ENCODE assay signal across 8 cellular contexts in genomic region chr11:36354221-36355003, GRCh38. TPM values are rescaled to one million over a fixed set of nuclear protein-coding genes. Genes with fewer than 3 reads are reported as not detected.
DNase-seq lines count a peak whose midpoint lies in the region; ATAC-seq and TF ChIP-seq lines count a peak whose summit lies in the region.

No MANE protein-coding gene starts in this region.

- H3K9me3 Mint-ChIP-seq in activated naive CD8-positive, alpha-beta T cell treated with anti-CD3 and anti-CD28 coated beads for 36 hours = peaks cover 3% of the 10 kb centered on the region

- H3K4me1 Mint-ChIP-seq in activated naive CD8-positive, alpha-beta T cell treated with anti-CD3 and anti-CD28 coated beads for 36 hours = peaks cover 48% of the 10 kb centered on the region

- no peak overlapping the region for H3K4me3 ChIP-seq in uterus

- H3K36me3 Mint-ChIP-seq in activated naive CD8-positive, alpha-beta T cell treated with anti-CD3 and anti-CD28 coated beads for 36 hours = no peaks in the 10 kb centered on the region

- TF ChIP-seq POLR2A in uterus (IDR thresholded peaks at IDR 0.05) = no peak

- H3K27me3 ChIP-seq in uterus = no peaks in the 10 kb centered on the region

- intact Hi-C loops in uterus (cut with DNase I; ENCODE audit: low total_unique reads) = no loop called here

- peak overlapping the region; percentile 47 for H3K27ac Mint-ChIP-seq in activated naive CD8-positive, alpha-beta T cell treated with anti-CD3 and anti-CD28 coated beads for 36 hours

- no peak overlapping the region for H3K27ac ChIP-seq in uterus

- H3K27me3 Mint-ChIP-seq in activated naive CD8-positive, alpha-beta T cell treated with anti-CD3 and anti-CD28 coated beads for 36 hours = peaks cover 71% of the 10 kb centered on the region

- ATAC-seq in GM18907 (IDR thresholded peaks at IDR 0.05; ENCODE audit: unreplicated experiment) (peak; percentile 89), HG03060 (IDR thresholded peaks at IDR 0.05; ENCODE audit: low read depth, unreplicated experiment) (peak; percentile 76)

- H3K9me3 ChIP-seq in uterus = no peaks in the 10 kb centered on the region

- no peaks in the 10 kb centered on the region for H3K36me3 ChIP-seq in uterus

- H3K4me1 ChIP-seq in uterus = no peaks in the 10 kb centered on the region

- DNase-seq in A172 (ENCODE audit: low spot score) = peak; percentile 43
- DNase-seq in activated naive CD8-positive, alpha-beta T cell treated with anti-CD3 and anti-CD28 coated beads for 36 hours = no peak
- DNase-seq in middle frontal gyrus (ENCODE audit: extremely low spot score, low spot score) = no peak
- DNase-seq in uterus = no peak
- DNase-seq in NCI-H187 (lab: John Stamatoyannopoulos, UW) = no peak
- no peak for DNase-seq in activated effector memory CD4-positive, alpha-beta T cell treated with anti-CD3 and anti-CD28 coated beads, Interleukin-2, amount 50 U/mL, for 16 hours

- no peak for TF ChIP-seq CTCF in uterus (IDR thresholded peaks at IDR 0.05)

- peak overlapping the region; percentile 1 for H3K4me3 Mint-ChIP-seq in activated naive CD8-positive, alpha-beta T cell treated with anti-CD3 and anti-CD28 coated beads for 36 hours

RNA-seq across cellular contexts. Expression of gene PRR5L, which starts 58.3 kb away (rescaled TPM):
- total RNA-seq in A172 (2014; rRNA removed; shearing (Covaris generic)) = 2.5 and 5.3 TPM in 2 replicates
- 1 to 10 TPM; 6.0 to 6.9 TPM for total RNA-seq in activated naive CD8-positive, alpha-beta T cell treated with anti-CD3 and anti-CD28 coated beads for 36 hours
- 10 to 100 TPM in 3 of 4 donors, 1 to 10 TPM in 1; 7.7 to 62.1 (median 27.8) TPM for total RNA-seq in uterus
